Comparison of ENCODE assay signal across 7 cellular contexts in genomic region chr19:15288146-15288963, GRCh38.
DNase-seq lines count a peak whose midpoint lies in the region; ATAC-seq and FAIRE-seq lines count a peak whose summit lies in the region.

No MANE protein-coding gene starts in this region.

- no peaks in the 10 kb centered on the region for H3K9me3 Mint-ChIP-seq in central memory CD8-positive, alpha-beta T cell

- H3K4me3 Mint-ChIP-seq in central memory CD8-positive, alpha-beta T cell = peak overlapping the region; percentile 52

- H3K36me3 Mint-ChIP-seq in central memory CD8-positive, alpha-beta T cell (ENCODE audit: insufficient read depth) = peaks cover 6% of the 10 kb centered on the region

- DNase-seq in GM19239 (ENCODE audit: insufficient read length, low spot score) = no peak
- peak; percentile 18 for DNase-seq in NCI-H526 treated with DMSO at 0.1 percent for 48 hours (lab: John Stamatoyannopoulos, UW)
- DNase-seq in central memory CD8-positive, alpha-beta T cell (ENCODE audit: low spot score in 2 of 2) = no peak
- peak; percentile 92 for DNase-seq in midbrain (lab: John Stamatoyannopoulos, UW)
- no peak for DNase-seq in effector CD4-positive, alpha-beta T cell

- no peaks in the 10 kb centered on the region for H3K27me3 Mint-ChIP-seq in central memory CD8-positive, alpha-beta T cell

- H3K4me1 Mint-ChIP-seq in central memory CD8-positive, alpha-beta T cell = peaks cover 90% of the 10 kb centered on the region

- peak overlapping the region; percentile 54 for H3K27ac Mint-ChIP-seq in central memory CD8-positive, alpha-beta T cell (ENCODE audit: low read depth)

- peak; percentile 12 for ATAC-seq in central memory CD8-positive, alpha-beta T cell (replicated peaks; ENCODE audit: extremely low read depth, poor library complexity, severe bottlenecking)
- ATAC-seq in HG03457 (IDR thresholded peaks at IDR 0.05; ENCODE audit: unreplicated experiment) (no peak), HG03095 (IDR thresholded peaks at IDR 0.05; ENCODE audit: unreplicated experiment) (no peak)

- FAIRE-seq in GM19239 (lab: Jason Lieb, UNC) = peak; percentile 18

Comparison
In these comparisons a context has a peak if more than half of its experiments do, and no peak if none do; other contexts are left out.
1. DNase-seq: peak in NCI-H526 treated with DMSO at 0.1 percent for 48 hours (single experiment) and midbrain (single experiment); none in GM19239 (single experiment), central memory CD8-positive, alpha-beta T cell (0 of 2) and effector CD4-positive, alpha-beta T cell (single experiment).